In the genomic region with DNA sequence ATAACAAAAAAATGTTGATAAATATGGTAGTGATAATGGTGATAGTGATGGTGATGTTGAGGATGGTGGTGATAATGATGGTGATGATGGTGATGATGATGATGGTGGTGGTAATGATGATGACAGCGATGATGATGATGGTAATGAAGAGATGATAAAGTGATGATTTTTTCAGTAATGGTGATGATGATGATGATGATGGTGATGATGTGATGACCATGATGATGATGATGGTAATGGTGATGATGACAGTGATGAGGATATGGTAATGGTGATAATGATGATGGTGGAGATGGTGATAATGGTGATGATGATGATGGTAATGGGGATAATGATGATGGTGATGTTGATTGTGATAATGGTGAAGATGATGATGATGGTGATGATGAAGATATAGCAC, we compare ENCODE assay signal across 9 cellular contexts.
"Had no signal": no experiment of that assay in that cellular context is flagged by ENCODE, and none has a peak within 500 bp of the region (broad histone marks: within the 10 kb centered on the region; RNA-seq: fewer than 3 reads in every experiment).

No MANE protein-coding gene starts in this region.

- H3K4me2 ChIP-seq: KMS-11 had no signal

- FAIRE-seq: H54 had no signal

- H3K4me3 ChIP-seq: GM23248 had no signal

- H3K9ac ChIP-seq: GM23248, KMS-11 had no signal

- H2AFZ ChIP-seq: GM23248 had no signal

- H3K27ac ChIP-seq: GM23248, KMS-11 had no signal

- DNase-seq: GM23248, GOT3, H9, HCEC 1CT, IMR-90, Karpas-422, KBM-7 had no signal
